ENCODE assay signal across 15 cellular contexts in genomic region chr10:49610015-49610734, GRCh38. TPM values are rescaled to one million over a fixed set of nuclear protein-coding genes. Genes with fewer than 3 reads are reported as not detected.
A peak's percentile ranks its signal among the peaks of the same experiment; 100 is the strongest.
DNase-seq lines count a peak whose midpoint lies in the region; ATAC-seq and TF ChIP-seq lines count a peak whose summit lies in the region.
"Had no signal": no experiment of that assay in that cellular context is flagged by ENCODE, and none has a peak within 500 bp of the region (broad histone marks: within the 10 kb centered on the region; RNA-seq: fewer than 3 reads in every experiment).

TSS of gene SLC18A3 (plus strand) at chr10:49610310. CDS start at chr10:49610741, 431 bp downstream.

- ATAC-seq in HG02623 (IDR thresholded peaks at IDR 0.05; ENCODE audit: unreplicated experiment) (no peak), GM18502 (IDR thresholded peaks at IDR 0.05; ENCODE audit: poor library complexity, unreplicated experiment) (no peak)
- ATAC-seq: activated T-cell treated with anti-CD3 and anti-CD28 coated beads, Interleukin-2, amount 50 U/mL, for 4 hours; heart right ventricle had no signal

- H3K4me2 ChIP-seq in neuronal stem cell (ENCODE audit: insufficient read depth, low read length, poor library complexity, severe bottlenecking): peak within 1 kb of the TSS; percentile 80

- peak within 1 kb of the TSS; percentile 33 to 71 for H3K4me3 ChIP-seq in neuronal stem cell (ENCODE audit: low read length in 2 of 2)

- peaks cover 20% of the 10 kb centered on the region for H3K4me1 Mint-ChIP-seq in chondrocyte (ENCODE audit: low read depth)

- peak within 1 kb of the TSS; percentile 63 for H2BK12ac ChIP-seq in neuronal stem cell (ENCODE audit: low read length)

- peaks cover 6% of the 10 kb centered on the region for H3K79me1 ChIP-seq in neuronal stem cell (ENCODE audit: low read depth, low read length)

- no peaks in the 10 kb centered on the region for H3K9me3 Mint-ChIP-seq in chondrocyte (ENCODE audit: low read depth)
- H3K9me3 Mint-ChIP-seq: T-helper 2 cell treated with Interferon-gamma antibody and Interleukin-4, amounts not matched to agents 5 μg/mL and 100 μg/mL, for 36 hours had no signal

- no peak within 1 kb of the TSS for H4K8ac ChIP-seq in neuronal stem cell (ENCODE audit: low read depth, low read length)

- H2AK5ac ChIP-seq in neuronal stem cell (ENCODE audit: low read depth, low read length): peak within 1 kb of the TSS; percentile 31

- H3K4me1 ChIP-seq in neuronal stem cell (ENCODE audit: control insufficient read depth in 2 of 2, insufficient read depth in 1 of 2, low read depth in 1 of 2, low read length in 2 of 2): peaks cover 4 to 25% of the 10 kb centered on the region in 2 donors

- peak within 1 kb of the TSS; percentile 38 for H3K4me3 Mint-ChIP-seq in chondrocyte (ENCODE audit: unreplicated experiment)
- H3K4me3 Mint-ChIP-seq: activated T-cell treated with anti-CD3 and anti-CD28 coated beads, Interleukin-2, amount 50 U/mL, for 4 hours; T-helper 2 cell treated with Interferon-gamma antibody and Interleukin-4, amounts not matched to agents 5 μg/mL and 100 μg/mL, for 36 hours had no signal

- peak; percentile 36 for DNase-seq in GM13977 (ENCODE audit: low spot score)
- DNase-seq in NCI-H1694 (lab: John Stamatoyannopoulos, UW): peak; percentile 26
- peak; percentile 69 for DNase-seq in chondrocyte (ENCODE audit: low spot score)
- DNase-seq in neuronal stem cell (ENCODE audit: low spot score): no peak
- no peak for DNase-seq in activated CD4-positive, alpha-beta T cell treated with anti-CD3 and anti-CD28 coated beads, Interleukin-2, amount 50 U/mL, for 48 hours
- DNase-seq in HT-29 (ENCODE audit: low spot score): no peak
- DNase-seq: activated T-cell treated with anti-CD3 and anti-CD28 coated beads, Interleukin-2, amount 50 U/mL, for 4 hours; cortex of kidney; heart right ventricle; KBM-7; naive B cell had no signal

- H4K91ac ChIP-seq in neuronal stem cell (ENCODE audit: low read depth, low read length, poor library complexity): no peak within 1 kb of the TSS

- no peak within 1 kb of the TSS for H3K27ac ChIP-seq in neuronal stem cell (replicated peaks; ENCODE audit: low read length)
- H3K27ac ChIP-seq: heart right ventricle, vagina had no signal

- no peak within 1 kb of the TSS for H3K27ac Mint-ChIP-seq in chondrocyte (ENCODE audit: unreplicated experiment)
- H3K27ac Mint-ChIP-seq: T-helper 2 cell treated with Interferon-gamma antibody and Interleukin-4, amounts not matched to agents 5 μg/mL and 100 μg/mL, for 36 hours had no signal

- peak within 1 kb of the TSS; percentile 92 for H3K23ac ChIP-seq in neuronal stem cell (ENCODE audit: low read depth, low read length, poor library complexity)

- H2BK120ac ChIP-seq in neuronal stem cell (ENCODE audit: low read depth, low read length): no peak within 1 kb of the TSS

- H2BK5ac ChIP-seq in neuronal stem cell (ENCODE audit: low read length): peak within 1 kb of the TSS; percentile 71

- H2AFZ ChIP-seq in neuronal stem cell (ENCODE audit: low read length): peak within 1 kb of the TSS; percentile 90

- peaks cover 66% of the 10 kb centered on the region for H3K27me3 Mint-ChIP-seq in chondrocyte (ENCODE audit: low read depth)

- H3K27me3 ChIP-seq in neuronal stem cell (ENCODE audit: control insufficient read depth in 3 of 3, insufficient read depth in 3 of 3, low read depth in 1 of 3, low read length in 3 of 3): peaks cover 47 to 92% (median 84%) of the 10 kb centered on the region in 3 experiments

- H3K18ac ChIP-seq in neuronal stem cell (ENCODE audit: low read length): peak within 1 kb of the TSS; percentile 91

- WGBS in neuronal stem cell (ENCODE audit: extremely low coverage in 2 of 2, insufficient read length in 2 of 2, insufficient replicate concordance in 1 of 2), 2 donors: no CpG with 5 or more reads among the region's 84 CpGs

- no peak within 1 kb of the TSS for H2BK15ac ChIP-seq in neuronal stem cell (ENCODE audit: low read length)

- H3K9ac ChIP-seq in neuronal stem cell (ENCODE audit: low read depth, low read length, poor library complexity): peak within 1 kb of the TSS; percentile 80

- TF ChIP-seq CTCF in GM13977 (IDR thresholded peaks at IDR 0.05; ENCODE audit: extremely low read depth, insufficient read depth, missing control alignments) (no peak), chondrocyte (IDR thresholded peaks at IDR 0.05) (no peak)

- H3K9me3 ChIP-seq in neuronal stem cell (replicated peaks in 1 of 2; ENCODE audit: control insufficient read depth in 2 of 2, insufficient read depth in 1 of 2, low read depth in 1 of 2, low read length in 2 of 2): peaks cover 6 to 7% of the 10 kb centered on the region in 2 donors
- H3K9me3 ChIP-seq: heart right ventricle, vagina had no signal

- in situ Hi-C loops in GM13977 (cut with MboI; ENCODE audit: low pct_unique_long_range_greater_than_20kb, low sequenced_read_pairs, unreplicated experiment): no loop called here

- H3K36me3 Mint-ChIP-seq in chondrocyte (ENCODE audit: low read depth): peaks cover 2% of the 10 kb centered on the region

- peak within 1 kb of the TSS; percentile 47 for H3K14ac ChIP-seq in neuronal stem cell (ENCODE audit: low read length)

- no peak within 1 kb of the TSS for H3K4ac ChIP-seq in neuronal stem cell (ENCODE audit: low read length)

- H3K36me3 ChIP-seq in neuronal stem cell (replicated peaks in 1 of 2; ENCODE audit: control insufficient read depth in 2 of 2, insufficient read depth in 2 of 2, low read length in 2 of 2): no peaks in the 10 kb centered on the region
- H3K36me3 ChIP-seq: heart right ventricle, vagina had no signal

RNA-seq across cellular contexts. Expression of gene SLC18A3, which starts in this region (rescaled TPM):
- not detected in 3 replicates for total RNA-seq in chondrocyte
- polyA plus RNA-seq in neuronal stem cell (2013, experiment 1 of 2): 0.07 TPM
- polyA plus RNA-seq in neuronal stem cell (2013, experiment 2 of 2): 0.06 TPM
- not detected in 2 replicates for total RNA-seq in HT-29 (2014; rRNA removed; shearing (Covaris generic))
- total RNA-seq: activated T-cell treated with anti-CD3 and anti-CD28 coated beads, Interleukin-2, amount 50 U/mL, for 4 hours; heart right ventricle had no signal
- polyA plus RNA-seq: heart right ventricle had no signal

Comparison
In these comparisons a context has a peak if more than half of its experiments do, and no peak if none do; other contexts are left out.
1. Peak in DNase-seq in chondrocyte; RNA of the gene not detected or under 1 TPM.
2. DNase-seq: peak in GM13977 (single experiment) and NCI-H1694 (single experiment); none in neuronal stem cell (single experiment), activated CD4-positive, alpha-beta T cell treated with anti-CD3 and anti-CD28 coated beads, Interleukin-2, amount 50 U/mL, for 48 hours (0 of 2) and HT-29 (single experiment).